ENCODE assay signal across 32 cellular contexts in the genomic region with DNA sequence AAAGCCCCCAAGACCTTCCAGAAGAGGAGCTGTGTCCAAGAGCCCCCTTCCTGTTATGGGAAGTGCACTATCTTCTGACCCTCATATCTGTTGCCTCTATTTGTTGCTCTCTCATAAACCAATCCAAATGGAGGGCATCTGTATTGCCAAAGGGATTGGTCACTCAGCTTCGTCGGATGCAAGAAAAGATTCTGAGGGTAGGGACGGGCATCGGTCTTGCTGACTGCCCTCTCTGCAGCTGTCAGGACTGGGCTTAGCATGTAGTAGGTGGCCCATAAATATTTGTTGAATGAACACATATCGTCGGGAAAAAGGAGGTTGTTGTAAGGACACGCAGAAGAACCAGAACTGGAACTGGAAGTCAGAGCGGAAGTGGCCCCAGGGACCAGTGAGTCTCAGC. TPM values are rescaled to one million over a fixed set of nuclear protein-coding genes. Genes with fewer than 3 reads are reported as not detected.
"Had no signal": no experiment of that assay in that cellular context is flagged by ENCODE, and none has a peak within 500 bp of the region (broad histone marks: within the 10 kb centered on the region; RNA-seq: fewer than 3 reads in every experiment).

No MANE protein-coding gene starts in this region.

- H3K4me3 ChIP-seq: heart right ventricle, hepatocyte, left lung, lower lobe of right lung, pancreas, prostate gland, sigmoid colon, spleen, thyroid gland, upper lobe of right lung had no signal

- DNase-seq: heart right ventricle; kidney; left colon; left lung; lower lobe of right lung; mammary epithelial cell; mesenchymal stem cell; naive B cell; natural killer cell; pancreas; posterior cingulate gyrus; retina; right cardiac atrium; sigmoid colon; small intestine; spleen; stimulated activated CD4-positive, alpha-beta T cell treated with anti-CD3 and anti-CD28 coated beads, Interleukin-4, amount 100 ng/mL, for 24 hours; stimulated activated CD8-positive, alpha-beta memory T cell treated with anti-CD3 and anti-CD28 coated beads, Interleukin-4, amount 100 ng/mL, for 48 hours; stimulated activated naive CD4-positive, alpha-beta T cell treated with Interleukin-2 at 50 U/mL for 16 hours; stimulated activated naive CD8-positive, alpha-beta T cell treated with anti-CD3 and anti-CD28 coated beads, Interleukin-15, amount 100 ng/mL, for 72 hours; substantia nigra; thyroid gland; trophoblast cell; upper lobe of right lung had no signal

- H3K4me3 Mint-ChIP-seq: mesothelial cell of epicardium; naive B cell; natural killer cell; stimulated activated memory B cell treated with anti-CD40 and anti-IgM and Interleukin-4, amounts not matched to agents 10 μg/mL and 1 μg/mL and 100 μg/mL, for 72 hours; stimulated activated naive CD8-positive, alpha-beta T cell treated with anti-CD3 and anti-CD28 coated beads, Interleukin-15, amount 100 ng/mL, for 72 hours had no signal

- H3K4me1 ChIP-seq: lower lobe of right lung, pancreas, prostate gland, upper lobe of right lung had no signal

- H3K27ac ChIP-seq: heart right ventricle, hepatocyte, left lung, lower lobe of right lung, pancreas, prostate gland, sigmoid colon, spleen, thyroid gland, upper lobe of right lung had no signal

- H3K27ac Mint-ChIP-seq: mesothelial cell of epicardium; natural killer cell; stimulated activated memory B cell treated with anti-CD40 and anti-IgM and Interleukin-4, amounts not matched to agents 10 μg/mL and 1 μg/mL and 100 μg/mL, for 72 hours; stimulated activated naive CD8-positive, alpha-beta T cell treated with anti-CD3 and anti-CD28 coated beads, Interleukin-15, amount 100 ng/mL, for 72 hours had no signal

- H3K9me3 ChIP-seq: left lung, lower lobe of right lung, pancreas, prostate gland, sigmoid colon, thyroid gland, upper lobe of right lung had no signal

- H3K36me3 ChIP-seq: heart right ventricle, left lung, lower lobe of right lung, pancreas, prostate gland, sigmoid colon, spleen, thyroid gland, upper lobe of right lung had no signal

- H3K9me3 Mint-ChIP-seq: natural killer cell; stimulated activated naive CD8-positive, alpha-beta T cell treated with anti-CD3 and anti-CD28 coated beads, Interleukin-15, amount 100 ng/mL, for 72 hours had no signal

- H3K4me1 Mint-ChIP-seq: stimulated activated memory B cell treated with anti-CD40 and anti-IgM and Interleukin-4, amounts not matched to agents 10 μg/mL and 1 μg/mL and 100 μg/mL, for 72 hours; stimulated activated naive CD8-positive, alpha-beta T cell treated with anti-CD3 and anti-CD28 coated beads, Interleukin-15, amount 100 ng/mL, for 72 hours had no signal

- H3K36me3 Mint-ChIP-seq: natural killer cell; stimulated activated memory B cell treated with anti-CD40 and anti-IgM and Interleukin-4, amounts not matched to agents 10 μg/mL and 1 μg/mL and 100 μg/mL, for 72 hours had no signal

- H3K27me3 ChIP-seq: hepatocyte, pancreas, sigmoid colon, thyroid gland, upper lobe of right lung had no signal

- ATAC-seq: heart right ventricle; left colon; left lung; lower lobe of right lung; natural killer cell; pancreas; right cardiac atrium; stimulated activated memory B cell treated with anti-CD40 and anti-IgM and Interleukin-4, amounts not matched to agents 10 μg/mL and 1 μg/mL and 100 μg/mL, for 72 hours; stimulated activated naive CD8-positive, alpha-beta T cell treated with anti-CD3 and anti-CD28 coated beads, Interleukin-15, amount 100 ng/mL, for 72 hours; upper lobe of right lung had no signal

RNA-seq across cellular contexts. Expression of gene CCDC42, which starts 44.1 kb away (rescaled TPM):
- total RNA-seq: kidney, left colon, left lung, liver, lower lobe of right lung, mammary epithelial cell, mononuclear cell, omental fat pad, pancreas, right cardiac atrium, sigmoid colon, temporal lobe, thyroid gland, upper lobe of right lung had no signal

RNA-seq across cellular contexts. Expression of gene SPDYE4, which starts 57.8 kb away (rescaled TPM):
- total RNA-seq: heart right ventricle, hepatocyte, kidney, left colon, left lung, liver, lower lobe of right lung, mammary epithelial cell, mesothelial cell of epicardium, mononuclear cell, natural killer cell, omental fat pad, right cardiac atrium, sigmoid colon, spleen, temporal lobe, thyroid gland, upper lobe of right lung had no signal
